12 cellular contexts compared by ENCODE assay signal in the genomic region with DNA sequence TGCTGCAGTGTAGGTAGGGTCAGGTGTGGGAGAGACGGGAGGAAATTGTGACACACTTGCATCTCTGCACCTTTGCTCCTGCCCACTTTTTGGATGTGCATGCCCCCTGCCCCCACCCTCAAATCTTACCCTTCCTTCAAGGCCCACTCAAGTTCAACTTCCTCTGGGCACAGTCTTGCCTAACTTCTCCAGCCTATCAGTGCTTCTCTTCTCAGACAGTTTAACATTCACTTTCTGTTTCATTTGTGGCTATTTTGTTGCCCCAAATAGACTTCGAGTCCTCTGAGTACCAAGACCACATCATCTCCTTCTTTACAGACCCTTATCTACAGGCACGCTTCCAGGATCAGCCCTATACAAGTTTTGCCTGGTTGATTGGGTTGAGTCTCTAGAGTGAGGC. TPM values are rescaled to one million over a fixed set of nuclear protein-coding genes. Genes with fewer than 3 reads are reported as not detected.
DNase-seq lines count a peak whose midpoint lies in the region; ATAC-seq and TF ChIP-seq lines count a peak whose summit lies in the region.
"Had no signal": no experiment of that assay in that cellular context is flagged by ENCODE, and none has a peak within 500 bp of the region (broad histone marks: within the 10 kb centered on the region; RNA-seq: fewer than 3 reads in every experiment).

No MANE protein-coding gene starts in this region.

- peak; percentile 69 for DNase-seq in GM13977 (ENCODE audit: low spot score)
- no peak for DNase-seq in activated CD8-positive, alpha-beta T cell treated with anti-CD3 and anti-CD28 coated beads for 36 hours
- DNase-seq in MG63, result no peak
- no peak for DNase-seq in middle frontal gyrus (ENCODE audit: extremely low spot score, low spot score)
- DNase-seq in effector CD4-positive, alpha-beta T cell, result no peak
- DNase-seq in stimulated activated CD4-positive, alpha-beta T cell treated with anti-CD3 and anti-CD28 coated beads, Interleukin-2, amount 100 ng/mL, for 48 hours, result no peak
- DNase-seq: brain microvascular endothelial cell, GM23248 had no signal

- no peak overlapping the region for H3K27ac Mint-ChIP-seq in activated CD8-positive, alpha-beta T cell treated with anti-CD3 and anti-CD28 coated beads for 36 hours
- H3K27ac Mint-ChIP-seq: CD8-positive, alpha-beta T cell had no signal

- no peaks in the 10 kb centered on the region for H3K36me3 ChIP-seq in MG63
- H3K36me3 ChIP-seq: brain microvascular endothelial cell, left lung had no signal

- in situ Hi-C loops in GM13977 (cut with MboI; ENCODE audit: low pct_unique_long_range_greater_than_20kb, low sequenced_read_pairs, unreplicated experiment), result no loop called here

- no peak overlapping the region for H3K4me3 Mint-ChIP-seq in activated CD8-positive, alpha-beta T cell treated with anti-CD3 and anti-CD28 coated beads for 36 hours
- H3K4me3 Mint-ChIP-seq: CD8-positive, alpha-beta T cell had no signal

- CTCF ChIA-PET in activated CD8-positive, alpha-beta T cell treated with anti-CD3 and anti-CD28 coated beads for 36 hours (lab: Charles Lee), result no interaction called here

- no peaks in the 10 kb centered on the region for H3K9me3 ChIP-seq in MG63
- H3K9me3 ChIP-seq: left lung had no signal

- H3K36me3 Mint-ChIP-seq in activated CD8-positive, alpha-beta T cell treated with anti-CD3 and anti-CD28 coated beads for 36 hours (ENCODE audit: low read depth), result no peaks in the 10 kb centered on the region
- H3K36me3 Mint-ChIP-seq: CD8-positive, alpha-beta T cell had no signal

- peak; percentile 48 for ATAC-seq in GM21360 (IDR thresholded peaks at IDR 0.05; ENCODE audit: unreplicated experiment)
- ATAC-seq in HG03175 (IDR thresholded peaks at IDR 0.05; ENCODE audit: unreplicated experiment), result peak; percentile 61
- ATAC-seq in activated CD8-positive, alpha-beta T cell treated with anti-CD3 and anti-CD28 coated beads for 36 hours, result peak; percentile 55
- ATAC-seq: CD8-positive, alpha-beta T cell; left lung had no signal

- H3K27me3 ChIP-seq in MG63, result peaks cover 2% of the 10 kb centered on the region; the same call in 1 of the 2 replicates

- no peak for TF ChIP-seq CTCF in GM13977 (IDR thresholded peaks at IDR 0.05; ENCODE audit: extremely low read depth, insufficient read depth, missing control alignments)
- TF ChIP-seq CTCF in activated CD8-positive, alpha-beta T cell treated with anti-CD3 and anti-CD28 coated beads for 36 hours (IDR thresholded peaks at IDR 0.05), result no peak

- POLR2A ChIA-PET in activated CD8-positive, alpha-beta T cell treated with anti-CD3 and anti-CD28 coated beads for 36 hours (lab: Charles Lee), result no interaction called here

- H3K9me3 Mint-ChIP-seq in activated CD8-positive, alpha-beta T cell treated with anti-CD3 and anti-CD28 coated beads for 36 hours, result no peaks in the 10 kb centered on the region
- H3K9me3 Mint-ChIP-seq: CD8-positive, alpha-beta T cell had no signal

- intact Hi-C loops in activated CD8-positive, alpha-beta T cell treated with anti-CD3 and anti-CD28 coated beads for 36 hours (cut with micrococcal nuclease), result no loop called here

- H3K27me3 Mint-ChIP-seq in activated CD8-positive, alpha-beta T cell treated with anti-CD3 and anti-CD28 coated beads for 36 hours, result peaks cover 56% of the 10 kb centered on the region

- peaks cover 12% of the 10 kb centered on the region for H3K4me1 Mint-ChIP-seq in activated CD8-positive, alpha-beta T cell treated with anti-CD3 and anti-CD28 coated beads for 36 hours (ENCODE audit: low read depth)

- H3K4me3 ChIP-seq in MG63, result no peak overlapping the region
- H3K4me3 ChIP-seq: GM23248, left lung had no signal

RNA-seq across cellular contexts. Expression of gene ST8SIA5, which starts 2.7 kb away (rescaled TPM):
- not detected for total RNA-seq in activated CD8-positive, alpha-beta T cell treated with anti-CD3 and anti-CD28 coated beads for 36 hours
- total RNA-seq in MG63 (2014; rRNA removed; shearing (Covaris generic); ENCODE audit: low replicate concordance), result 0.12 TPM in 1 of 2 replicates, not detected in the other
- total RNA-seq: CD8-positive, alpha-beta T cell; GM23248 had no signal
